ENCODE assay signal across 1 cellular context in the genomic region with DNA sequence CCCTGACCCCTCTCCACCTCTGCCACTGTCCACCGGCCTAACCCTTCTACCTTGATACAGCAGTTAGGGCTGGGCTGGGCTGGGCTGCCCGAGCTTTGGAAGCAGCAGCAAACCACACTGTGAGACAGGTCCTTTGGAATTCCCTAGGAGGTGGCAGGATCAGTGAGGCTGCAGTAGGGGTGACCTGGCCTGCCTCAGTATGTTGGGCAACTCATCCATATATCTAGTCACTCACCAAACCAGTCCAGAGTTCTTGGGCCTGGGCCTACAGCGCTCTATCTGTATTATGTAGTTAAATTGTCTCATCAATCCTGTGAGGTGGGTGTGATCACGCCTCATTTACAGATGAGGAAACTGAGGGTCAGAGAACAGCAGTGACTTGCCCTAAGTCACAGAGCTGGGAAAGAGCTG.
TF ChIP-seq lines count a peak whose summit lies in the region.

No MANE protein-coding gene starts in this region.

TF ChIP-seq in H1, 55 proteins besides CTCF, POLR2A, EP300 and RAD21:
- TF ChIP-seq SP2 (IDR thresholded peaks at IDR 0.05; ENCODE audit: low read length) (no peak), CEBPB (IDR thresholded peaks at IDR 0.05; ENCODE audit: low read depth, low read length) (no peak), BCL11A (IDR thresholded peaks at IDR 0.05; ENCODE audit: low read depth in 2 of 2, low read length in 2 of 2) (no peak), CHD2 (IDR thresholded peaks at IDR 0.05; ENCODE audit: low read length) (no peak), HDAC2 (IDR thresholded peaks at IDR 0.05; ENCODE audit: borderline replicate concordance in 1 of 2, low read depth in 2 of 2, low read length in 2 of 2) (no peak), HDAC6 (IDR thresholded peaks at IDR 0.05; ENCODE audit: low read depth, low read length) (no peak), MAFK (IDR thresholded peaks at IDR 0.05; ENCODE audit: low read depth, low read length) (no peak), RFX5 (IDR thresholded peaks at IDR 0.05; ENCODE audit: borderline replicate concordance, low read depth, low read length) (no peak), CBX5 (IDR thresholded peaks at IDR 0.05; ENCODE audit: low read depth, low read length) (no peak), EZH2 (IDR thresholded peaks at IDR 0.05; ENCODE audit: low read depth, low read length, severe bottlenecking) (no peak)
- TF ChIP-seq, protein P1, sequence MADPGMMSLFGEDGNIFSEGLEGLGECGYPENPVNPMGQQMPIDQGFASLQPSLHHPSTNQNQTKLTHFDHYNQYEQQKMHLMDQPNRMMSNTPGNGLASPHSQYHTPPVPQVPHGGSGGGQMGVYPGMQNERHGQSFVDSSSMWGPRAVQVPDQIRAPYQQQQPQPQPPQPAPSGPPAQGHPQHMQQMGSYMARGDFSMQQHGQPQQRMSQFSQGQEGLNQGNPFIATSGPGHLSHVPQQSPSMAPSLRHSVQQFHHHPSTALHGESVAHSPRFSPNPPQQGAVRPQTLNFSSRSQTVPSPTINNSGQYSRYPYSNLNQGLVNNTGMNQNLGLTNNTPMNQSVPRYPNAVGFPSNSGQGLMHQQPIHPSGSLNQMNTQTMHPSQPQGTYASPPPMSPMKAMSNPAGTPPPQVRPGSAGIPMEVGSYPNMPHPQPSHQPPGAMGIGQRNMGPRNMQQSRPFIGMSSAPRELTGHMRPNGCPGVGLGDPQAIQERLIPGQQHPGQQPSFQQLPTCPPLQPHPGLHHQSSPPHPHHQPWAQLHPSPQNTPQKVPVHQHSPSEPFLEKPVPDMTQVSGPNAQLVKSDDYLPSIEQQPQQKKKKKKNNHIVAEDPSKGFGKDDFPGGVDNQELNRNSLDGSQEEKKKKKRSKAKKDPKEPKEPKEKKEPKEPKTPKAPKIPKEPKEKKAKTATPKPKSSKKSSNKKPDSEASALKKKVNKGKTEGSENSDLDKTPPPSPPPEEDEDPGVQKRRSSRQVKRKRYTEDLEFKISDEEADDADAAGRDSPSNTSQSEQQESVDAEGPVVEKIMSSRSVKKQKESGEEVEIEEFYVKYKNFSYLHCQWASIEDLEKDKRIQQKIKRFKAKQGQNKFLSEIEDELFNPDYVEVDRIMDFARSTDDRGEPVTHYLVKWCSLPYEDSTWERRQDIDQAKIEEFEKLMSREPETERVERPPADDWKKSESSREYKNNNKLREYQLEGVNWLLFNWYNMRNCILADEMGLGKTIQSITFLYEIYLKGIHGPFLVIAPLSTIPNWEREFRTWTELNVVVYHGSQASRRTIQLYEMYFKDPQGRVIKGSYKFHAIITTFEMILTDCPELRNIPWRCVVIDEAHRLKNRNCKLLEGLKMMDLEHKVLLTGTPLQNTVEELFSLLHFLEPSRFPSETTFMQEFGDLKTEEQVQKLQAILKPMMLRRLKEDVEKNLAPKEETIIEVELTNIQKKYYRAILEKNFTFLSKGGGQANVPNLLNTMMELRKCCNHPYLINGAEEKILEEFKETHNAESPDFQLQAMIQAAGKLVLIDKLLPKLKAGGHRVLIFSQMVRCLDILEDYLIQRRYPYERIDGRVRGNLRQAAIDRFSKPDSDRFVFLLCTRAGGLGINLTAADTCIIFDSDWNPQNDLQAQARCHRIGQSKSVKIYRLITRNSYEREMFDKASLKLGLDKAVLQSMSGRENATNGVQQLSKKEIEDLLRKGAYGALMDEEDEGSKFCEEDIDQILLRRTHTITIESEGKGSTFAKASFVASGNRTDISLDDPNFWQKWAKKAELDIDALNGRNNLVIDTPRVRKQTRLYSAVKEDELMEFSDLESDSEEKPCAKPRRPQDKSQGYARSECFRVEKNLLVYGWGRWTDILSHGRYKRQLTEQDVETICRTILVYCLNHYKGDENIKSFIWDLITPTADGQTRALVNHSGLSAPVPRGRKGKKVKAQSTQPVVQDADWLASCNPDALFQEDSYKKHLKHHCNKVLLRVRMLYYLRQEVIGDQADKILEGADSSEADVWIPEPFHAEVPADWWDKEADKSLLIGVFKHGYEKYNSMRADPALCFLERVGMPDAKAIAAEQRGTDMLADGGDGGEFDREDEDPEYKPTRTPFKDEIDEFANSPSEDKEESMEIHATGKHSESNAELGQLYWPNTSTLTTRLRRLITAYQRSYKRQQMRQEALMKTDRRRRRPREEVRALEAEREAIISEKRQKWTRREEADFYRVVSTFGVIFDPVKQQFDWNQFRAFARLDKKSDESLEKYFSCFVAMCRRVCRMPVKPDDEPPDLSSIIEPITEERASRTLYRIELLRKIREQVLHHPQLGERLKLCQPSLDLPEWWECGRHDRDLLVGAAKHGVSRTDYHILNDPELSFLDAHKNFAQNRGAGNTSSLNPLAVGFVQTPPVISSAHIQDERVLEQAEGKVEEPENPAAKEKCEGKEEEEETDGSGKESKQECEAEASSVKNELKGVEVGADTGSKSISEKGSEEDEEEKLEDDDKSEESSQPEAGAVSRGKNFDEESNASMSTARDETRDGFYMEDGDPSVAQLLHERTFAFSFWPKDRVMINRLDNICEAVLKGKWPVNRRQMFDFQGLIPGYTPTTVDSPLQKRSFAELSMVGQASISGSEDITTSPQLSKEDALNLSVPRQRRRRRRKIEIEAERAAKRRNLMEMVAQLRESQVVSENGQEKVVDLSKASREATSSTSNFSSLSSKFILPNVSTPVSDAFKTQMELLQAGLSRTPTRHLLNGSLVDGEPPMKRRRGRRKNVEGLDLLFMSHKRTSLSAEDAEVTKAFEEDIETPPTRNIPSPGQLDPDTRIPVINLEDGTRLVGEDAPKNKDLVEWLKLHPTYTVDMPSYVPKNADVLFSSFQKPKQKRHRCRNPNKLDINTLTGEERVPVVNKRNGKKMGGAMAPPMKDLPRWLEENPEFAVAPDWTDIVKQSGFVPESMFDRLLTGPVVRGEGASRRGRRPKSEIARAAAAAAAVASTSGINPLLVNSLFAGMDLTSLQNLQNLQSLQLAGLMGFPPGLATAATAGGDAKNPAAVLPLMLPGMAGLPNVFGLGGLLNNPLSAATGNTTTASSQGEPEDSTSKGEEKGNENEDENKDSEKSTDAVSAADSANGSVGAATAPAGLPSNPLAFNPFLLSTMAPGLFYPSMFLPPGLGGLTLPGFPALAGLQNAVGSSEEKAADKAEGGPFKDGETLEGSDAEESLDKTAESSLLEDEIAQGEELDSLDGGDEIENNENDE (IDR thresholded peaks at IDR 0.05; ENCODE audit: insufficient replicate concordance, low read length) = no peak
- TF ChIP-seq, protein P2, sequence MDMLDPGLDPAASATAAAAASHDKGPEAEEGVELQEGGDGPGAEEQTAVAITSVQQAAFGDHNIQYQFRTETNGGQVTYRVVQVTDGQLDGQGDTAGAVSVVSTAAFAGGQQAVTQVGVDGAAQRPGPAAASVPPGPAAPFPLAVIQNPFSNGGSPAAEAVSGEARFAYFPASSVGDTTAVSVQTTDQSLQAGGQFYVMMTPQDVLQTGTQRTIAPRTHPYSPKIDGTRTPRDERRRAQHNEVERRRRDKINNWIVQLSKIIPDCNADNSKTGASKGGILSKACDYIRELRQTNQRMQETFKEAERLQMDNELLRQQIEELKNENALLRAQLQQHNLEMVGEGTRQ (IDR thresholded peaks at IDR 0.05; ENCODE audit: low read length) = no peak
